19 cellular contexts compared by ENCODE assay signal in the genomic region with DNA sequence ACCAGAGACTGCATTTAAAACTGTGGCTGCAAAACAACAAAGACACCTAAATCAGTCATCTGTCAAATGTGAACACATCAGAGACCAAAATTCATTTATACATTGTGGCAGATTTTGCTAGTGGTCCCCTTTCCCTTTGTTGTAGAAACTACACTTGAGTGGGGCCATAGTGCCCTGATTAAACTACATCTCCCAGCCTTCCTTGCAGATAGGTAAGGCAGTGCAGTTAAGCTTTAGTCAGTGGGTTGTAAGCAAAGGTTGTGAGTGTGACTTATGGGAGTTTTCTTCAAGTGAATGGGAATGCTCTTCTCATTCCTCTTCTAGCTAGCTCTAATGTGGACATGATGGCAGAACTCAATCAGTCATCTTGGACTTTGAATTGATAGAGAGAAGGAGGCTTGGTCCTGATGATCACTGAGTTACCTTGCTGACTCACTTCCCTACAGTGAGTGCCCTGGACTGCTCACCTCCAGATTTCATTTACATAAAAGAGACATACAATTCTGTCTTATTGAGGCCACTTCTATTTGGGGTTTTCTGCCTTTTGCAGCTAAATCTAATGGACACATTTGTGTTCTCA. TPM values are rescaled to one million over a fixed set of nuclear protein-coding genes. Genes with fewer than 3 reads are reported as not detected.
DNase-seq lines count a peak whose midpoint lies in the region; ATAC-seq and TF ChIP-seq lines count a peak whose summit lies in the region.
"Had no signal": no experiment of that assay in that cellular context is flagged by ENCODE, and none has a peak within 500 bp of the region (broad histone marks: within the 10 kb centered on the region; RNA-seq: fewer than 3 reads in every experiment).

No MANE protein-coding gene starts in this region.

- H3K36me3 Mint-ChIP-seq in WTC11, result peaks cover 5% of the 10 kb centered on the region; the same call in 1 of the 2 replicates

- peaks cover 4% of the 10 kb centered on the region for H3K79me2 ChIP-seq in osteoblast (ENCODE audit: insufficient read depth, low read length)

- CTCF ChIA-PET in WTC11 (lab: Charles Lee), result interaction anchor here (0.6 to 3.0 kb wide), 5 partner anchors 18 to 63 kb away, joined by 3 to 31 read pairs (median 4); a partner anchor contains a TSS

- H3K4me3 Mint-ChIP-seq in WTC11, result no peak overlapping the region
- H3K4me3 Mint-ChIP-seq: activated CD4-positive, alpha-beta T cell treated with anti-CD3 and anti-CD28 coated beads, Interleukin-2, amount 10 ng/mL, durations not matched to agents 7 days and 5 days; naive thymus-derived CD4-positive, alpha-beta T cell had no signal

- no peak overlapping the region for H3K4me3 ChIP-seq in osteoblast (ENCODE audit: insufficient read depth, low read length)
- H3K4me3 ChIP-seq: gastroesophageal sphincter, HAP-1 had no signal

- H3K9me3 Mint-ChIP-seq in WTC11, result peaks cover 8% of the 10 kb centered on the region
- H3K9me3 Mint-ChIP-seq: activated CD4-positive, alpha-beta T cell treated with anti-CD3 and anti-CD28 coated beads, Interleukin-2, amount 10 ng/mL, durations not matched to agents 7 days and 5 days; activated T-helper 2 cell treated with anti-CD3 and anti-CD28 coated beads, Interferon-gamma antibody, Interleukin-2, Interleukin-4, amounts not matched to agents 10 μg/mL and 5 μg/mL and 100 μg/mL, durations not matched to agents 14 hours and 24 hours and 36 hours; naive thymus-derived CD4-positive, alpha-beta T cell had no signal

- H3K27ac Mint-ChIP-seq in WTC11, result no peak overlapping the region
- H3K27ac Mint-ChIP-seq: naive thymus-derived CD4-positive, alpha-beta T cell had no signal

- H3K4me1 Mint-ChIP-seq in WTC11, result peaks cover 15% of the 10 kb centered on the region
- H3K4me1 Mint-ChIP-seq: activated CD4-positive, alpha-beta T cell treated with anti-CD3 and anti-CD28 coated beads, Interleukin-2, amount 10 ng/mL, durations not matched to agents 7 days and 5 days had no signal

- no peak overlapping the region for H2AFZ ChIP-seq in osteoblast (ENCODE audit: low read length)

- H3K36me3 ChIP-seq in osteoblast (ENCODE audit: insufficient read depth, low read length), result no peaks in the 10 kb centered on the region
- H3K36me3 ChIP-seq: gastroesophageal sphincter, HAP-1 had no signal

- H3K27me3 ChIP-seq in osteoblast (ENCODE audit: insufficient read depth, low read length), result no peaks in the 10 kb centered on the region
- H3K27me3 ChIP-seq: gastroesophageal sphincter had no signal

- TF ChIP-seq CTCF in WTC11 (IDR thresholded peaks at IDR 0.05) (no peak), osteoblast (IDR thresholded peaks at IDR 0.05; ENCODE audit: extremely low read depth, low read depth, low read length) (no peak)

- H3K4me2 ChIP-seq in osteoblast (ENCODE audit: insufficient read depth, low read length), result no peak overlapping the region

- POLR2A ChIA-PET in WTC11 (lab: Charles Lee), result no interaction called here

- peaks cover 31% of the 10 kb centered on the region for H3K4me1 ChIP-seq in osteoblast (ENCODE audit: insufficient read depth, low read length)
- H3K4me1 ChIP-seq: HAP-1 had no signal

- H4K20me1 ChIP-seq in osteoblast (ENCODE audit: insufficient read depth, low read length), result no peaks in the 10 kb centered on the region

- DNase-seq in WTC11 (ENCODE audit: low spot score) (no peak), osteoblast (ENCODE audit: insufficient read length, low spot score, missing footprints) (no peak), mucosa of gallbladder (ENCODE audit: low spot score) (no peak), H4 (ENCODE audit: low spot score) (no peak)
- DNase-seq in stimulated activated CD4-positive, alpha-beta T cell treated with anti-CD3 and anti-CD28 coated beads, Interleukin-12 subunit alpha, Interleukin-12 subunit beta, amount 100 ng/mL, for 4 hours, result no peak
- DNase-seq: activated CD4-positive, alpha-beta T cell treated with anti-CD3 and anti-CD28 coated beads, Interleukin-2, amount 10 ng/mL, durations not matched to agents 7 days and 5 days; C1 segment of cervical spinal cord; effector CD8-positive, alpha-beta T cell; GDM1; naive thymus-derived CD4-positive, alpha-beta T cell; substantia nigra had no signal

- H3K9me3 ChIP-seq in osteoblast (ENCODE audit: low read depth, low read length), result no peaks in the 10 kb centered on the region
- H3K9me3 ChIP-seq: gastroesophageal sphincter, HAP-1 had no signal

- H3K27ac ChIP-seq in osteoblast (ENCODE audit: low read depth, low read length), result peak overlapping the region; percentile 1
- H3K27ac ChIP-seq: gastroesophageal sphincter had no signal

- ATAC-seq in GM18909 (IDR thresholded peaks at IDR 0.05; ENCODE audit: poor library complexity, unreplicated experiment) (peak; percentile 27), HG02885 (IDR thresholded peaks at IDR 0.05; ENCODE audit: poor library complexity, unreplicated experiment) (peak; percentile 24), WTC11 (peak; percentile 57; the same call in 1 of the 2 replicates), GM19023 (IDR thresholded peaks at IDR 0.05; ENCODE audit: unreplicated experiment) (no peak)
- ATAC-seq: gastroesophageal sphincter, sciatic nerve had no signal

- peaks cover 3% of the 10 kb centered on the region; the same call in 1 of the 2 replicates for H3K27me3 Mint-ChIP-seq in WTC11 (ENCODE audit: low read depth)
- H3K27me3 Mint-ChIP-seq: activated CD4-positive, alpha-beta T cell treated with anti-CD3 and anti-CD28 coated beads, Interleukin-2, amount 10 ng/mL, durations not matched to agents 7 days and 5 days; naive thymus-derived CD4-positive, alpha-beta T cell had no signal

TF ChIP-seq in WTC11, 78 proteins besides CTCF, POLR2A, EP300 and RAD21:
- TF ChIP-seq HMGA2 (CRISPR knock-in tag; IDR thresholded peaks at IDR 0.05), result no peak
- no peak for TF ChIP-seq MYBL2 (CRISPR knock-in tag; IDR thresholded peaks at IDR 0.05)
- TF ChIP-seq NFYB (CRISPR knock-in tag; conservative IDR thresholded peaks at IDR 0.05; ENCODE audit: low read depth), result no peak
- TF ChIP-seq NR2C2 (CRISPR knock-in tag; IDR thresholded peaks at IDR 0.05), result no peak
- no peak for TF ChIP-seq CBFB (CRISPR knock-in tag; IDR thresholded peaks at IDR 0.05; ENCODE audit: low read depth)
- TF ChIP-seq, protein P1, sequence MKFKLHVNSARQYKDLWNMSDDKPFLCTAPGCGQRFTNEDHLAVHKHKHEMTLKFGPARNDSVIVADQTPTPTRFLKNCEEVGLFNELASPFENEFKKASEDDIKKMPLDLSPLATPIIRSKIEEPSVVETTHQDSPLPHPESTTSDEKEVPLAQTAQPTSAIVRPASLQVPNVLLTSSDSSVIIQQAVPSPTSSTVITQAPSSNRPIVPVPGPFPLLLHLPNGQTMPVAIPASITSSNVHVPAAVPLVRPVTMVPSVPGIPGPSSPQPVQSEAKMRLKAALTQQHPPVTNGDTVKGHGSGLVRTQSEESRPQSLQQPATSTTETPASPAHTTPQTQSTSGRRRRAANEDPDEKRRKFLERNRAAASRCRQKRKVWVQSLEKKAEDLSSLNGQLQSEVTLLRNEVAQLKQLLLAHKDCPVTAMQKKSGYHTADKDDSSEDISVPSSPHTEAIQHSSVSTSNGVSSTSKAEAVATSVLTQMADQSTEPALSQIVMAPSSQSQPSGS (CRISPR knock-in tag; IDR thresholded peaks at IDR 0.05; ENCODE audit: borderline replicate concordance, low read depth), result no peak
- no peak for TF ChIP-seq JUN (CRISPR knock-in tag; IDR thresholded peaks at IDR 0.05)
- TF ChIP-seq SMAD3 (CRISPR knock-in tag; IDR thresholded peaks at IDR 0.05; ENCODE audit: borderline replicate concordance), result no peak
- TF ChIP-seq, protein P2, sequence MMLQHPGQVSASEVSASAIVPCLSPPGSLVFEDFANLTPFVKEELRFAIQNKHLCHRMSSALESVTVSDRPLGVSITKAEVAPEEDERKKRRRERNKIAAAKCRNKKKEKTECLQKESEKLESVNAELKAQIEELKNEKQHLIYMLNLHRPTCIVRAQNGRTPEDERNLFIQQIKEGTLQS (CRISPR knock-in tag; conservative IDR thresholded peaks at IDR 0.05), result no peak
- TF ChIP-seq, protein P3, sequence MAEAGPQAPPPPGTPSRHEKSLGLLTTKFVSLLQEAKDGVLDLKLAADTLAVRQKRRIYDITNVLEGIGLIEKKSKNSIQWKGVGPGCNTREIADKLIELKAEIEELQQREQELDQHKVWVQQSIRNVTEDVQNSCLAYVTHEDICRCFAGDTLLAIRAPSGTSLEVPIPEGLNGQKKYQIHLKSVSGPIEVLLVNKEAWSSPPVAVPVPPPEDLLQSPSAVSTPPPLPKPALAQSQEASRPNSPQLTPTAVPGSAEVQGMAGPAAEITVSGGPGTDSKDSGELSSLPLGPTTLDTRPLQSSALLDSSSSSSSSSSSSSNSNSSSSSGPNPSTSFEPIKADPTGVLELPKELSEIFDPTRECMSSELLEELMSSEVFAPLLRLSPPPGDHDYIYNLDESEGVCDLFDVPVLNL (CRISPR knock-in tag; IDR thresholded peaks at IDR 0.05; ENCODE audit: borderline replicate concordance, low read depth), result no peak
- no peak for TF ChIP-seq PRRX2 (CRISPR knock-in tag; IDR thresholded peaks at IDR 0.05)
- no peak for TF ChIP-seq CREM (CRISPR knock-in tag; IDR thresholded peaks at IDR 0.05)

RNA-seq across cellular contexts. Expression of a gene that starts 35.2 kb away (rescaled TPM):
- total RNA-seq in WTC11 (2021), result 357 to 418 TPM (median 358 TPM) in 3 replicates
- total RNA-seq in osteoblast, result 4,046 and 4,600 TPM in 2 replicates
- 985 TPM for total RNA-seq in mucosa of gallbladder
- 319 and 472 TPM in 2 replicates for total RNA-seq in H4 (2014; rRNA removed; shearing (Covaris generic))
- total RNA-seq: T-helper 2 cell treated with Interferon-gamma antibody and Interleukin-4, amounts not matched to agents 100 ng/mL and 5 ng/mL, for 36 hours had no signal

RNA-seq across cellular contexts. Expression of a gene that starts 36.5 kb away (rescaled TPM):
- total RNA-seq in WTC11 (2021) (76.4 to 79.3 TPM (median 77.4 TPM) in 3 replicates), osteoblast (52.8 and 54.2 TPM in 2 replicates), mucosa of gallbladder (88.0 TPM)
- total RNA-seq in H4 (2014; rRNA removed; shearing (Covaris generic)), result 85.3 and 121 TPM in 2 replicates

RNA-seq across cellular contexts. Expression of a gene that starts 49.9 kb away (rescaled TPM):
- total RNA-seq in WTC11 (2021) (396 to 413 TPM (median 400 TPM) in 3 replicates), osteoblast (121 and 145 TPM in 2 replicates), mucosa of gallbladder (135 TPM)
- 113 and 129 TPM in 2 replicates for total RNA-seq in H4 (2014; rRNA removed; shearing (Covaris generic))
